In the genomic region with DNA sequence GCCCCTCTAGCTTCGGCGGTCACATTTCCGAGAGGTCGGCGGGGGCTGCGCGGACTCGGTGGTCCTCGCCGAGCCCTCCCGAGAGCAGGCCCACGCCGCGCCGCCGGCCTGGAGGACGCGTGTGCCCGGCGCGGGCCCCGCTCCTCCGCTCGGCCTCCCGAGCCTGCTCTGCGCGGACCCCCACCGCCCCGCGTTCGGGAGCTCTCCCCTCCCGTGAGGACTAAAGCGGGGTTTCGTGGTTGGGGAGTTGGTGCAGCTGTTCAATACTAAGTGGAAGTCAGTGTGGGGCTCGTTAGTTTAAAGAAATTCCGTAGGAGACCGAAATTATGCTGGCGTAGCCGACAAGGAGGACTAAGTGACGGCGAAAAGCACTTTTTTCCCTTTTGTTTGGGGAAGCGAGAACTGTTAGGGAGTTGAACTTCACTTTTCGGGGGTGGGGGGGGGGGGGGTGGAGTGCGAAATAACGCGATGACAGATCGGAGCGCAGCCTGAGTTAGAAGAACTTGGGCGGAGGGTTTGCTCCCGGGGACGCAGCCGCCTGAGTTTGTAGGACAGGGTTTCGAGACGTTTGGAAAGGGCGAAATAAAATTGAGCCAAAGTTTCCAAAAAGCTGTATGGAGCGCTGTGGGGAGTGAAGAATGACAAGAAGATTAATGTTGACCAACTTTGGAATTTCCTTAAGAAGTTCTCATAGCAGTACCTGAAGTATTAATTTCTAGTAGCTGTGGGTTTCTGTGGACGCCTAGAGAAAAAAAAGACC, we compare ENCODE assay signal across 7 cellular contexts. TPM values are rescaled to one million over a fixed set of nuclear protein-coding genes. Genes with fewer than 3 reads are reported as not detected.
DNase-seq lines count a peak whose midpoint lies in the region; ATAC-seq, FAIRE-seq and TF ChIP-seq lines count a peak whose summit lies in the region.

No MANE protein-coding gene starts in this region.

- TF ChIP-seq POLR2A in GM18505 (IDR thresholded peaks at IDR 0.05; ENCODE audit: borderline replicate concordance, extremely low read depth, insufficient read depth, insufficient read length) = peak; percentile 47
- TF ChIP-seq POLR2A in stomach (IDR thresholded peaks at IDR 0.05) = no peak

- ATAC-seq in GM18505 (IDR thresholded peaks at IDR 0.05; ENCODE audit: unreplicated experiment) = peak; percentile 5

- H3K27ac Mint-ChIP-seq in IgD-negative memory B cell = peak overlapping the region; percentile 97 to 99 (median 98)

- H3K4me3 ChIP-seq in WERI-Rb-1 (ENCODE audit: low read depth, low read length) (peak overlapping the region; percentile 70), stomach (peak overlapping the region; percentile 76 to 97 (median 96))

- H3K27me3 Mint-ChIP-seq in IgD-negative memory B cell = no peaks in the 10 kb centered on the region

- no peaks in the 10 kb centered on the region for H3K9me3 Mint-ChIP-seq in IgD-negative memory B cell

- WGBS in stomach, 5 donors = 0 to 2% (median 1%) methylated on average over 36 to 57 of the region's 57 CpGs

- peaks cover 21 to 59% (median 38%) of the 10 kb centered on the region in 3 donors for H3K4me1 Mint-ChIP-seq in IgD-negative memory B cell

- no peaks in the 10 kb centered on the region for H3K27me3 ChIP-seq in WERI-Rb-1 (ENCODE audit: insufficient read depth, low read depth, severe bottlenecking)
- no peaks in the 10 kb centered on the region for H3K27me3 ChIP-seq in stomach

- TF ChIP-seq EP300 in stomach (IDR thresholded peaks at IDR 0.05) = no peak

- H3K36me3 ChIP-seq in WERI-Rb-1 (no peaks in the 10 kb centered on the region), stomach (no peaks in the 10 kb centered on the region)

- H3K9me3 ChIP-seq in WERI-Rb-1 (ENCODE audit: severe bottlenecking) (no peaks in the 10 kb centered on the region), stomach (no peaks in the 10 kb centered on the region)

- no peaks in the 10 kb centered on the region for H3K36me3 Mint-ChIP-seq in IgD-negative memory B cell

- no peak for DNase-seq in WERI-Rb-1
- peak; percentile 57 for DNase-seq in dedifferentiated amniotic fluid mesenchymal stem cell (ENCODE audit: extremely low spot score)
- peak; percentile 66 for DNase-seq in medulla oblongata (ENCODE audit: extremely low spot score)
- DNase-seq in stomach = peak; percentile 52
- DNase-seq in HTR-8/SVneo (ENCODE audit: insufficient read length, low spot score) = no peak

- intact Hi-C loops in stomach (cut with DNase I; ENCODE audit: low total_unique reads) = no loop called here

- TF ChIP-seq CTCF in WERI-Rb-1 (IDR thresholded peaks at IDR 0.05; ENCODE audit: low read depth, low read length) (no peak), stomach (IDR thresholded peaks at IDR 0.05) (no peak)

- FAIRE-seq in HTR-8/SVneo (lab: Jason Lieb, UNC) = no peak

- peak overlapping the region; percentile 96 to 99 (median 98) for H3K4me3 Mint-ChIP-seq in IgD-negative memory B cell

- peaks cover 4 to 51% (median 35%) of the 10 kb centered on the region in 4 donors for H3K4me1 ChIP-seq in stomach

- H3K27ac ChIP-seq in WERI-Rb-1 (peak overlapping the region; percentile 84), stomach (peak overlapping the region; percentile 96 to 100 (median 99))

RNA-seq across cellular contexts. Expression of a gene that starts 1.3 kb away (rescaled TPM):
- polyA plus RNA-seq in IgD-negative memory B cell (9.3 TPM), stomach (10 to 100 TPM in 2 of 3 donors, 1 to 10 TPM in 1; 8.0 to 25.5 (median 20.2) TPM)
- total RNA-seq in stomach = 100 to 1,000 TPM in 2 of 5 donors, 10 to 100 TPM in 3; 13.9 to 261 (median 76.7) TPM

Comparison
In these comparisons a context has a peak if more than half of its experiments do, and no peak if none do; other contexts are left out.
1. DNase-seq: peak in dedifferentiated amniotic fluid mesenchymal stem cell (single experiment), medulla oblongata (single experiment) and stomach (single experiment); none in WERI-Rb-1 (single experiment) and HTR-8/SVneo (single experiment).